Comparison of ENCODE assay signal across 3 cellular contexts in genomic region chr18:62497171-62497783, GRCh38.
TF ChIP-seq lines count a peak whose summit lies in the region.

No MANE protein-coding gene starts in this region.

TF ChIP-seq in SK-N-SH, 30 proteins besides CTCF, POLR2A, EP300 and RAD21 (continued from another document):
- TF ChIP-seq GATA2 (CRISPR knock-in tag; IDR thresholded peaks at IDR 0.05) (no peak), MEF2A (IDR thresholded peaks at IDR 0.05; ENCODE audit: borderline replicate concordance, low read depth) (no peak), REST (IDR thresholded peaks at IDR 0.05; ENCODE audit: low read depth, low read length) (0 out of 2 replicates have a peak, but pooled peaks have one; percentile 32)
TF ChIP-seq in SK-N-SH: peak in this region for 1.

TF ChIP-seq in SK-N-SH treated with all-trans-retinoic acid at 6 μM for 48 hours, 23 proteins besides CTCF, POLR2A, EP300 and RAD21 (continued from another document):
- TF ChIP-seq TSHZ2 (CRISPR knock-in tag; IDR thresholded peaks at IDR 0.05) = no peak
- TF ChIP-seq POU6F1 (CRISPR knock-in tag; IDR thresholded peaks at IDR 0.05; ENCODE audit: borderline replicate concordance, low read depth) = no peak
- TF ChIP-seq CREB5 (CRISPR knock-in tag; IDR thresholded peaks at IDR 0.05; ENCODE audit: low read depth) = no peak
- no peak for TF ChIP-seq ESRRG (CRISPR knock-in tag; IDR thresholded peaks at IDR 0.05)
- no peak for TF ChIP-seq ZFP30 (CRISPR knock-in tag; IDR thresholded peaks at IDR 0.05)
- no peak for TF ChIP-seq ISL1 (CRISPR knock-in tag; IDR thresholded peaks at IDR 0.05)
- no peak for TF ChIP-seq ZNF565 (CRISPR knock-in tag; conservative IDR thresholded peaks at IDR 0.05; ENCODE audit: low read depth)
- no peak for TF ChIP-seq ARNTL (CRISPR knock-in tag; IDR thresholded peaks at IDR 0.05; ENCODE audit: borderline replicate concordance, low read depth)
- TF ChIP-seq PPARA (CRISPR knock-in tag; IDR thresholded peaks at IDR 0.05; ENCODE audit: borderline replicate concordance) = no peak
- TF ChIP-seq TCF4 (CRISPR knock-in tag; IDR thresholded peaks at IDR 0.05; ENCODE audit: borderline replicate concordance) = no peak
- no peak for TF ChIP-seq PATZ1 (CRISPR knock-in tag; IDR thresholded peaks at IDR 0.05; ENCODE audit: borderline replicate concordance)
- TF ChIP-seq SNAI2 (CRISPR knock-in tag; IDR thresholded peaks at IDR 0.05) = no peak
- no peak for TF ChIP-seq ZNF70 (CRISPR knock-in tag; IDR thresholded peaks at IDR 0.05)
- TF ChIP-seq RARB (CRISPR knock-in tag; IDR thresholded peaks at IDR 0.05) = no peak

TF ChIP-seq in HepG2, 621 proteins besides CTCF, POLR2A, EP300 and RAD21 (continued from another document):
- TF ChIP-seq ZNF646 (CRISPR knock-in tag; IDR thresholded peaks at IDR 0.05) = no peak
